ENCODE assay signal across 8 cellular contexts in genomic region chr6:80004199-80005072, GRCh38. TPM values are rescaled to one million over a fixed set of nuclear protein-coding genes. Genes with fewer than 3 reads are reported as not detected.
A peak's percentile ranks its signal among the peaks of the same experiment; 100 is the strongest.
DNase-seq lines count a peak whose midpoint lies in the region; ATAC-seq, FAIRE-seq and TF ChIP-seq lines count a peak whose summit lies in the region.

TSS of gene TTK (plus strand) at chr6:80004649. CDS start at chr6:80005844, 1,195 bp downstream.

- no peaks in the 10 kb centered on the region for H3K27me3 ChIP-seq in esophagus squamous epithelium

- peaks cover 6 to 23% (median 14%) of the 10 kb centered on the region in 3 donors for H3K4me1 ChIP-seq in esophagus squamous epithelium

- DNase-seq in DMS53 treated with DMSO at 0.1 percent for 48 hours (lab: John Stamatoyannopoulos, UW; ENCODE audit: unreplicated experiment) (peak; percentile 79), RCC 7860 (ENCODE audit: low spot score) (peak; percentile 89), esophagus squamous epithelium (lab: John Stamatoyannopoulos, UW) (peak; percentile 62), myocyte (ENCODE audit: low read depth) (peak; percentile 95)
- DNase-seq in activated T-cell treated with anti-CD3 and anti-CD28 coated beads, Interleukin-2, amount 50 U/mL, for 72 hours: peak; percentile 91 to 92
- peak; percentile 79 to 86 for DNase-seq in stimulated activated CD8-positive, alpha-beta memory T cell treated with anti-CD3 and anti-CD28 coated beads, Interleukin-7, amount 100 ng/mL, for 48 hours (ENCODE audit: extremely low read depth in 1 of 2, low read depth in 1 of 2)

- H3K27ac Mint-ChIP-seq in activated T-cell treated with anti-CD3 and anti-CD28 coated beads, Interleukin-2, amount 50 U/mL, for 72 hours: peak within 1 kb of the TSS; percentile 91

- no peaks in the 10 kb centered on the region for H3K27me3 Mint-ChIP-seq in activated T-cell treated with anti-CD3 and anti-CD28 coated beads, Interleukin-2, amount 50 U/mL, for 72 hours (ENCODE audit: low read depth)

- H3K36me3 Mint-ChIP-seq in activated T-cell treated with anti-CD3 and anti-CD28 coated beads, Interleukin-2, amount 50 U/mL, for 72 hours (ENCODE audit: insufficient read depth in 2 of 2): peaks cover 5 to 26% of the 10 kb centered on the region in 2 donors

- 0 to 1% methylated on average over 23 to 31 of the region's 54 CpGs for WGBS in esophagus squamous epithelium, 2 donors

- peak within 1 kb of the TSS; percentile 87 to 93 for H3K4me3 Mint-ChIP-seq in activated T-cell treated with anti-CD3 and anti-CD28 coated beads, Interleukin-2, amount 50 U/mL, for 72 hours

- peak in 1 of 6 experiments; percentile 6 for TF ChIP-seq CTCF in esophagus squamous epithelium (IDR thresholded peaks at IDR 0.05)

- H3K36me3 ChIP-seq in KOPT-K1 (ENCODE audit: insufficient read depth, low read length) (peaks cover 38% of the 10 kb centered on the region), esophagus squamous epithelium (no peaks in the 10 kb centered on the region)

- intact Hi-C loops in esophagus squamous epithelium (cut with DNase I): no loop called here

- H3K4me3 ChIP-seq in esophagus squamous epithelium: peak within 1 kb of the TSS; percentile 59 to 79 (median 67)

- peak; percentile 100 for ATAC-seq in GM21786 (IDR thresholded peaks at IDR 0.05; ENCODE audit: unreplicated experiment)
- ATAC-seq in activated T-cell treated with anti-CD3 and anti-CD28 coated beads, Interleukin-2, amount 50 U/mL, for 72 hours (replicated peaks in 1 of 2): peak; percentile 99 to 100

- H3K9me3 Mint-ChIP-seq in activated T-cell treated with anti-CD3 and anti-CD28 coated beads, Interleukin-2, amount 50 U/mL, for 72 hours: no peaks in the 10 kb centered on the region

- peak; percentile 87 for FAIRE-seq in RCC 7860 (lab: Jason Lieb, UNC)

- no peaks in the 10 kb centered on the region for H3K9me3 ChIP-seq in KOPT-K1 (ENCODE audit: insufficient read depth, low read length, poor library complexity, severe bottlenecking)
- H3K9me3 ChIP-seq in esophagus squamous epithelium: no peaks in the 10 kb centered on the region

- TF ChIP-seq POLR2A in esophagus squamous epithelium (IDR thresholded peaks at IDR 0.05): peak in 3 of 4 donors; percentile 53 to 67 (median 64)

- peak within 1 kb of the TSS; percentile 96 for H3K27ac ChIP-seq in KOPT-K1 (ENCODE audit: low read depth, low read length, poor library complexity, severe bottlenecking)
- H3K27ac ChIP-seq in esophagus squamous epithelium: peak within 1 kb of the TSS; percentile 86 to 94 (median 90)

- peaks cover 30% of the 10 kb centered on the region for H3K4me1 Mint-ChIP-seq in activated T-cell treated with anti-CD3 and anti-CD28 coated beads, Interleukin-2, amount 50 U/mL, for 72 hours (ENCODE audit: low read depth)

RNA-seq across cellular contexts. Expression of gene TTK, which starts in this region (rescaled TPM):
- total RNA-seq in activated T-cell treated with anti-CD3 and anti-CD28 coated beads, Interleukin-2, amount 50 U/mL, for 72 hours: 10 to 100 TPM; 34.8 to 37.9 TPM
- total RNA-seq in esophagus squamous epithelium (10 to 100 TPM in 2 of 4 donors, 1 to 10 TPM in 2; 2.7 to 18.3 (median 9.8) TPM), myocyte (0.40 and 1.1 TPM in 2 replicates)
- 0.10 TPM for polyA plus RNA-seq in myocyte (2012)

Comparison
In these comparisons a context has a peak if more than half of its experiments do, and no peak if none do; other contexts are left out.
1. Peak in every context shown above with its lines: DNase-seq, ATAC-seq, H3K4me3 ChIP-seq and H3K27ac ChIP-seq.